Comparison of ENCODE assay signal across 8 cellular contexts in the genomic region with DNA sequence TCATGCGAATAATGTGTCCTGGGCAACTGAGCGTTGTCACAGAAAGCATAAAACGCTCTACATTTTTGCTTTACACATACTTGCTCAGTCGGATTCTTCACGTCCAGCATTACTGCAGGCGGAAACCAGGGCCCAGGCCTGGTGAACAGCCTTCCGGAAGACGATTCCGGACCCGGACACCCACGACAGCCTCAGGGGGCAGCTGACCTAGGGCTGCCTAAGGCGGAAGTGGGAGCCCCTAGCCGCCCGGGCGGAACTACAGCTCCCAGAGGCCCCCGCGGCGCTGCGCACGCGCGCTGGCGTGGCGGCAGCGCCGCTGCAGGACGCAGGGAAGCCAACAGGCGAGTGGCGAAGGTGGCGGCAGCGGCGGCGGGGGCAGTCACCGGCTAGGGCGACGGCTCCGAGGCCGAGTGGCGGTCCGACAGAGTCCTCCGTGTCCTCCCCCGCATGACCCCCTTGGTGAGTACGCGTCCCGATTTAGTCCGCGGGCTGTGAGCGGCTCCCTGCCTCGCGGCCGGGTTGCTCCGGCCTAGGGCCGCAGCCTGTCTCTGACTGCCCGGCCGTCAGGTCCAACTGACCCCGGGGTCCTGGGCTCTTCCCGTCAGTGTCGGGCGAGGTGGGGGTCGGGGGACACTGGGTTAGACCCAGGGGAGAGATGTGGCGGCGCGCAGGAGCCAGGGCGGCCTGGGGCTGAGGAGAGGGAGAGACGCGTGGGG. TPM values are rescaled to one million over a fixed set of nuclear protein-coding genes. Genes with fewer than 3 reads are reported as not detected.
DNase-seq lines count a peak whose midpoint lies in the region; ATAC-seq and TF ChIP-seq lines count a peak whose summit lies in the region.

A gene with protein sequence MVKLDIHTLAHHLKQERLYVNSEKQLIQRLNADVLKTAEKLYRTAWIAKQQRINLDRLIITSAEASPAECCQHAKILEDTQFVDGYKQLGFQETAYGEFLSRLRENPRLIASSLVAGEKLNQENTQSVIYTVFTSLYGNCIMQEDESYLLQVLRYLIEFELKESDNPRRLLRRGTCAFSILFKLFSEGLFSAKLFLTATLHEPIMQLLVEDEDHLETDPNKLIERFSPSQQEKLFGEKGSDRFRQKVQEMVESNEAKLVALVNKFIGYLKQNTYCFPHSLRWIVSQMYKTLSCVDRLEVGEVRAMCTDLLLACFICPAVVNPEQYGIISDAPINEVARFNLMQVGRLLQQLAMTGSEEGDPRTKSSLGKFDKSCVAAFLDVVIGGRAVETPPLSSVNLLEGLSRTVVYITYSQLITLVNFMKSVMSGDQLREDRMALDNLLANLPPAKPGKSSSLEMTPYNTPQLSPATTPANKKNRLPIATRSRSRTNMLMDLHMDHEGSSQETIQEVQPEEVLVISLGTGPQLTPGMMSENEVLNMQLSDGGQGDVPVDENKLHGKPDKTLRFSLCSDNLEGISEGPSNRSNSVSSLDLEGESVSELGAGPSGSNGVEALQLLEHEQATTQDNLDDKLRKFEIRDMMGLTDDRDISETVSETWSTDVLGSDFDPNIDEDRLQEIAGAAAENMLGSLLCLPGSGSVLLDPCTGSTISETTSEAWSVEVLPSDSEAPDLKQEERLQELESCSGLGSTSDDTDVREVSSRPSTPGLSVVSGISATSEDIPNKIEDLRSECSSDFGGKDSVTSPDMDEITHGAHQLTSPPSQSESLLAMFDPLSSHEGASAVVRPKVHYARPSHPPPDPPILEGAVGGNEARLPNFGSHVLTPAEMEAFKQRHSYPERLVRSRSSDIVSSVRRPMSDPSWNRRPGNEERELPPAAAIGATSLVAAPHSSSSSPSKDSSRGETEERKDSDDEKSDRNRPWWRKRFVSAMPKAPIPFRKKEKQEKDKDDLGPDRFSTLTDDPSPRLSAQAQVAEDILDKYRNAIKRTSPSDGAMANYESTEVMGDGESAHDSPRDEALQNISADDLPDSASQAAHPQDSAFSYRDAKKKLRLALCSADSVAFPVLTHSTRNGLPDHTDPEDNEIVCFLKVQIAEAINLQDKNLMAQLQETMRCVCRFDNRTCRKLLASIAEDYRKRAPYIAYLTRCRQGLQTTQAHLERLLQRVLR (N-terminal part only) (plus strand): TSS at position 326 of the 716 bp plus-strand sequence. CDS start 37,096 bp downstream, outside the sequence.

- peak within 1 kb of the TSS; percentile 71 for H3K4me3 ChIP-seq in CD8-positive, alpha-beta memory T cell (ENCODE audit: low read length)
- H3K4me3 ChIP-seq in ectodermal cell (ENCODE audit: insufficient read depth, low read depth, low read length) (peak within 1 kb of the TSS; percentile 98), lower lobe of right lung (peak within 1 kb of the TSS; percentile 97)

- intact Hi-C loops in activated CD8-positive, alpha-beta T cell treated with anti-CD3 and anti-CD28 coated beads for 36 hours (cut with micrococcal nuclease): no loop called here
- intact Hi-C loops in lower lobe of right lung (cut with DNase I): no loop called here

- H3K36me3 ChIP-seq in CD8-positive, alpha-beta memory T cell (ENCODE audit: insufficient read depth, low read length): no peaks in the 10 kb centered on the region
- H3K36me3 ChIP-seq in ectodermal cell (ENCODE audit: control insufficient read depth, insufficient read depth, low read length): no peaks in the 10 kb centered on the region
- H3K36me3 ChIP-seq in lower lobe of right lung: peaks cover 12% of the 10 kb centered on the region

- H3K9me3 ChIP-seq in CD8-positive, alpha-beta memory T cell (ENCODE audit: low read length): no peaks in the 10 kb centered on the region
- H3K9me3 ChIP-seq in ectodermal cell (ENCODE audit: control insufficient read depth, low read length): no peaks in the 10 kb centered on the region
- no peaks in the 10 kb centered on the region for H3K9me3 ChIP-seq in lower lobe of right lung

- DNase-seq in CD8-positive, alpha-beta memory T cell: peak; percentile 83 to 92 (median 87)
- peak; percentile 69 for DNase-seq in NCI-H82 treated with DMSO at 0.1 percent for 48 hours (lab: John Stamatoyannopoulos, UW; ENCODE audit: unreplicated experiment)
- DNase-seq in activated CD8-positive, alpha-beta T cell treated with anti-CD3 and anti-CD28 coated beads for 36 hours: peak; percentile 91
- DNase-seq in lower lobe of right lung: peak; percentile 94
- peak; percentile 78 to 86 (median 84) for DNase-seq in stimulated activated CD4-positive, alpha-beta T cell treated with anti-CD3 and anti-CD28 coated beads, TNF-alpha, amount 100 ng/mL, for 24 hours (ENCODE audit: low read depth in 3 of 3)

- CTCF ChIA-PET in CD8-positive, alpha-beta memory T cell (lab: Charles Lee): interaction anchor here (0.9 to 2.9 kb wide), 7 partner anchors 8 to 69 kb away, joined by 3 to 18 read pairs (median 3); a partner anchor contains a TSS
- CTCF ChIA-PET in activated CD8-positive, alpha-beta T cell treated with anti-CD3 and anti-CD28 coated beads for 36 hours (lab: Charles Lee): interaction anchor here (0.7 kb wide), 3 partner anchors 18 to 60 kb away, joined by 3 to 7 read pairs (median 3); a partner anchor contains a TSS

- TF ChIP-seq CTCF in activated CD8-positive, alpha-beta T cell treated with anti-CD3 and anti-CD28 coated beads for 36 hours (IDR thresholded peaks at IDR 0.05): peak; percentile 52
- peak; percentile 62 for TF ChIP-seq CTCF in lower lobe of right lung (IDR thresholded peaks at IDR 0.05)

- H3K4me1 Mint-ChIP-seq in CD8-positive, alpha-beta memory T cell: peaks cover 37 to 47% (median 41%) of the 10 kb centered on the region in 3 donors
- H3K4me1 Mint-ChIP-seq in activated CD8-positive, alpha-beta T cell treated with anti-CD3 and anti-CD28 coated beads for 36 hours (ENCODE audit: low read depth): peaks cover 33% of the 10 kb centered on the region

- no peaks in the 10 kb centered on the region for H3K9me3 Mint-ChIP-seq in CD8-positive, alpha-beta memory T cell
- no peaks in the 10 kb centered on the region for H3K9me3 Mint-ChIP-seq in activated CD8-positive, alpha-beta T cell treated with anti-CD3 and anti-CD28 coated beads for 36 hours

- H3K27ac Mint-ChIP-seq in CD8-positive, alpha-beta memory T cell: peak within 1 kb of the TSS; percentile 72 to 99 (median 96)
- H3K27ac Mint-ChIP-seq in activated CD8-positive, alpha-beta T cell treated with anti-CD3 and anti-CD28 coated beads for 36 hours: peak within 1 kb of the TSS; percentile 96

- 5 to 6% methylated on average over 66 of the region's 66 CpGs for WGBS in ectodermal cell, 2 experiments

- no peaks in the 10 kb centered on the region for H3K27me3 ChIP-seq in CD8-positive, alpha-beta memory T cell (ENCODE audit: insufficient read depth, low read length, poor library complexity, severe bottlenecking)
- no peaks in the 10 kb centered on the region for H3K27me3 ChIP-seq in ectodermal cell (ENCODE audit: control insufficient read depth, insufficient read depth, low read length, poor library complexity, severe bottlenecking)
- no peaks in the 10 kb centered on the region for H3K27me3 ChIP-seq in lower lobe of right lung (ENCODE audit: low read depth)

- ATAC-seq in GM19438 (IDR thresholded peaks at IDR 0.05; ENCODE audit: low read depth, unreplicated experiment): peak; percentile 98
- peak; percentile 84 for ATAC-seq in HG03571 (IDR thresholded peaks at IDR 0.05; ENCODE audit: unreplicated experiment)
- peak; percentile 97 for ATAC-seq in activated CD8-positive, alpha-beta T cell treated with anti-CD3 and anti-CD28 coated beads for 36 hours
- peak; percentile 99 to 100 for ATAC-seq in lower lobe of right lung

- peaks cover 0 to 26% (median 4%) of the 10 kb centered on the region in 3 donors for H3K36me3 Mint-ChIP-seq in CD8-positive, alpha-beta memory T cell
- peaks cover 29% of the 10 kb centered on the region for H3K36me3 Mint-ChIP-seq in activated CD8-positive, alpha-beta T cell treated with anti-CD3 and anti-CD28 coated beads for 36 hours (ENCODE audit: low read depth)

- H3K4me1 ChIP-seq in CD8-positive, alpha-beta memory T cell (ENCODE audit: insufficient read depth, low read length): peaks cover 32% of the 10 kb centered on the region
- H3K4me1 ChIP-seq in ectodermal cell (ENCODE audit: control insufficient read depth, insufficient read depth, low read length): peaks cover 6% of the 10 kb centered on the region
- peaks cover 31% of the 10 kb centered on the region for H3K4me1 ChIP-seq in lower lobe of right lung

- H3K4me3 Mint-ChIP-seq in CD8-positive, alpha-beta memory T cell: peak within 1 kb of the TSS; percentile 95 to 99 (median 98)
- peak within 1 kb of the TSS; percentile 100 for H3K4me3 Mint-ChIP-seq in activated CD8-positive, alpha-beta T cell treated with anti-CD3 and anti-CD28 coated beads for 36 hours

- POLR2A ChIA-PET in CD8-positive, alpha-beta memory T cell (lab: Charles Lee): interaction anchor here (0.7 to 4.3 kb wide), 3 partner anchors 20 to 80 kb away, joined by 3 to 47 read pairs (median 3); a partner anchor contains a TSS
- POLR2A ChIA-PET in activated CD8-positive, alpha-beta T cell treated with anti-CD3 and anti-CD28 coated beads for 36 hours (lab: Charles Lee): interaction anchor here (0.7 to 16.0 kb wide), 2 partner anchors 21 to 606 kb away, joined by 3 to 151 read pairs; a partner anchor contains a TSS

- H3K27ac ChIP-seq in CD8-positive, alpha-beta memory T cell (ENCODE audit: low read depth, low read length): peak within 1 kb of the TSS; percentile 49
- H3K27ac ChIP-seq in ectodermal cell (ENCODE audit: insufficient read depth, low read depth, low read length, poor library complexity, severe bottlenecking) (peak within 1 kb of the TSS; percentile 33), lower lobe of right lung (peak within 1 kb of the TSS; percentile 90)

- H3K27me3 Mint-ChIP-seq in CD8-positive, alpha-beta memory T cell: peaks cover 3 to 8% of the 10 kb centered on the region in 2 donors
- no peaks in the 10 kb centered on the region for H3K27me3 Mint-ChIP-seq in activated CD8-positive, alpha-beta T cell treated with anti-CD3 and anti-CD28 coated beads for 36 hours

RNA-seq across cellular contexts. Expression of the gene that starts here (rescaled TPM):
- 10 to 100 TPM; 42.7 to 44.8 TPM for total RNA-seq in CD8-positive, alpha-beta memory T cell
- 55.4 TPM for polyA plus RNA-seq in CD8-positive, alpha-beta memory T cell
- 10 to 100 TPM; 49.7 to 49.8 TPM for total RNA-seq in activated CD8-positive, alpha-beta T cell treated with anti-CD3 and anti-CD28 coated beads for 36 hours
- 29.1 TPM for polyA plus RNA-seq in ectodermal cell (2013, experiment 1 of 4)
- polyA plus RNA-seq in ectodermal cell (2013, experiment 2 of 4): 30.5 TPM
- polyA plus RNA-seq in ectodermal cell (2013, experiment 3 of 4): 19.9 TPM
- polyA plus RNA-seq in ectodermal cell (2013, experiment 4 of 4): 22.9 TPM
- 70.6 TPM for total RNA-seq in lower lobe of right lung

Comparison
In these comparisons a context has a peak if more than half of its experiments do, and no peak if none do; other contexts are left out.
1. Peak in every context shown above with its lines: DNase-seq, ATAC-seq, H3K4me3 ChIP-seq and H3K27ac ChIP-seq.
2. H3K27ac ChIP-seq: peak in every context shown above with its lines; median percentile 90 in lower lobe of right lung; 49 in CD8-positive, alpha-beta memory T cell; 33 in ectodermal cell.